11 cellular contexts compared by ENCODE assay signal in the genomic region with DNA sequence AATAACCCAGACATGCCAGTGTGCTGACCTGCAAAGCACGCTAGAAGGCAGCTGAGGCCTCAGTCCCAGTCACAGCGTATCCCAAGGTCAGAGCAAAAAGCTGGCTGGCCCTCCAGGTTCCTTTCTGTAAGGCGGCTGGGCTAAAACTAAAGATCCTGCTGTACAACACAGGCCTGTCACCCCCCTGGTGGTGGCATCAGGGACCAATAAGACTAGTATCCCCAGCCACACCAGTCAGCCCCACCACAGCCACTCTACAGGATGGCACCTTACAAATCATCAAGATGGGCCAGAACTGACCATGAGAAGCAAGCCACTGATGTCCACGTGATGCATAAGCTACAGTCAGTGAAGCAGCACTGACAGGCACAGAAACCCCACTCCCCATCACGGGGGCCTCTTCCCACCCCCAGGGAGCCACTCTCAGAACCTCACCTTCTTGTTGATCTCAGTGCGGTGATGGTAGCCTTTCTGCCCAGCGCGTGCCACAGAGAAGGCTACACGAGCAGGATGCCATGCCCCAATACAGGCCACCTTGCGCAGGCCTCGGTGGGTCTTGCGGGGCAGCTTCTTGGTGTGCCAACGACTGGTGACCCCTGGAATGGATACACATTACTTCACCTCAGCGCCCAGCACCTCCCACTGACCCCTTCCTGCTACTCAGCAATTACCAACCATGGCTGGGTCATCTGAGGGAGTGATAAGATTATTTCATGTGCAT. TPM values are rescaled to one million over a fixed set of nuclear protein-coding genes. Genes with fewer than 3 reads are reported as not detected.
DNase-seq lines count a peak whose midpoint lies in the region; ATAC-seq, FAIRE-seq and TF ChIP-seq lines count a peak whose summit lies in the region.
"Had no signal": no experiment of that assay in that cellular context is flagged by ENCODE, and none has a peak within 500 bp of the region (broad histone marks: within the 10 kb centered on the region; RNA-seq: fewer than 3 reads in every experiment).

No MANE protein-coding gene starts in this region.

- H3K9me3 ChIP-seq in cardiac muscle cell (ENCODE audit: low read depth): no peaks in the 10 kb centered on the region
- no peaks in the 10 kb centered on the region for H3K9me3 ChIP-seq in kidney (ENCODE audit: control insufficient read depth in 1 of 2, low read length in 2 of 2)
- H3K9me3 ChIP-seq in small intestine (ENCODE audit: control insufficient read depth, low read depth): no peaks in the 10 kb centered on the region

- H3K4me1 ChIP-seq in cardiac muscle cell (ENCODE audit: low read depth) (peaks cover 15% of the 10 kb centered on the region), kidney (ENCODE audit: control insufficient read depth in 1 of 2, insufficient read depth in 1 of 2, low read depth in 1 of 2, low read length in 2 of 2) (peaks cover 20 to 37% of the 10 kb centered on the region in 2 donors), small intestine (ENCODE audit: control insufficient read depth in 2 of 2, insufficient read depth in 1 of 2, low read depth in 1 of 2, low read length in 1 of 2) (peaks cover 0 to 2% of the 10 kb centered on the region in 2 donors)

- H3K27me3 ChIP-seq in cardiac muscle cell (no peaks in the 10 kb centered on the region), small intestine (ENCODE audit: control insufficient read depth in 2 of 2, insufficient read depth in 2 of 2, low read length in 2 of 2) (no peaks in the 10 kb centered on the region)

- FAIRE-seq in urothelium cell line (lab: Jason Lieb, UNC) (peak; percentile 50), kidney (lab: Jason Lieb, UNC) (no peak), small intestine (lab: Jason Lieb, UNC) (no peak)

- DNase-seq in Right ventricle myocardium superior (no peak), left cardiac atrium (no peak), cardiac muscle cell (ENCODE audit: low read depth in 1 of 2, low spot score in 1 of 2) (no peak), urothelium cell line (ENCODE audit: low spot score) (no peak), kidney (no peak), small intestine (no peak)
- DNase-seq in NK-92 treated with Interleukin-12 subunit alpha and Interleukin-12 subunit beta, amount 100 ng/mL, for 24 hours (lab: John Stamatoyannopoulos, UW): no peak
- DNase-seq: activated CD4-positive, alpha-beta T cell treated with anti-CD3 and anti-CD28 coated beads, Interleukin-2, amount 50 U/mL, for 1 hour; NCI-H2171; stimulated activated CD4-positive, alpha-beta T cell treated with anti-CD3 and anti-CD28 coated beads, Interleukin-2, amount 100 ng/mL, for 48 hours had no signal

- 84 to 87% (median 85%) methylated on average over 14 of the region's 14 CpGs for WGBS in small intestine, 3 donors

- intact Hi-C loops in Right ventricle myocardium superior (cut with DNase I): loop anchor here (5.0 kb wide), 1 partner anchor 77 kb away; no protein-coding TSS in a partner anchor
- intact Hi-C loops in left cardiac atrium (cut with DNase I): loop anchor here (5.0 to 10.0 kb wide), 2 partner anchors 82 to 210 kb away; a partner anchor contains a TSS
- intact Hi-C loops in kidney (cut with DNase I): loop anchor here (5.0 kb wide), 1 partner anchor 147 kb away; no protein-coding TSS in a partner anchor

- H3K36me3 ChIP-seq in cardiac muscle cell: peaks cover 61% of the 10 kb centered on the region
- H3K36me3 ChIP-seq in kidney (ENCODE audit: control insufficient read depth in 1 of 2, insufficient read depth in 2 of 2, low read length in 2 of 2): peaks cover 48 to 70% of the 10 kb centered on the region in 2 donors
- H3K36me3 ChIP-seq in small intestine (ENCODE audit: control insufficient read depth in 2 of 2, insufficient read depth in 2 of 2, low read length in 2 of 2): peaks cover 24 to 28% of the 10 kb centered on the region in 2 donors

- no peak overlapping the region for H3K4me3 ChIP-seq in WI38 (ENCODE audit: low read depth, low read length)
- H3K4me3 ChIP-seq in cardiac muscle cell: no peak overlapping the region
- H3K4me3 ChIP-seq in kidney (ENCODE audit: low read length in 2 of 2): no peak overlapping the region
- H3K4me3 ChIP-seq in small intestine (ENCODE audit: low read depth in 1 of 2, low read length in 2 of 2): no peak overlapping the region

- no peak overlapping the region for H3K9ac ChIP-seq in kidney (ENCODE audit: low read length in 2 of 2)

- H3K27ac ChIP-seq in cardiac muscle cell (peak overlapping the region; percentile 49), kidney (ENCODE audit: low read depth in 2 of 2, low read length in 2 of 2) (no peak overlapping the region), small intestine (ENCODE audit: low read depth in 1 of 2, low read length in 1 of 2) (no peak overlapping the region)

- TF ChIP-seq CTCF in WI38 (IDR thresholded peaks at IDR 0.05; ENCODE audit: low read depth, low read length): peak; percentile 18; the same call in 1 of the 2 replicates
- peak; percentile 19 for TF ChIP-seq CTCF in cardiac muscle cell (IDR thresholded peaks at IDR 0.05; ENCODE audit: low read depth, low read length)
- TF ChIP-seq CTCF in kidney (IDR thresholded peaks at IDR 0.05; ENCODE audit: borderline replicate concordance, extremely low read depth, insufficient read depth): no peak

- ATAC-seq in Right ventricle myocardium superior (ENCODE audit: poor library complexity) (peak; percentile 7), left cardiac atrium (no peak)

RNA-seq across cellular contexts. Expression of a gene that starts 5.0 kb away (rescaled TPM):
- total RNA-seq in Right ventricle myocardium superior (300 TPM), left cardiac atrium (1,000 to 10,000 TPM in 1 of 2 donors, 100 to 1,000 TPM in 1; 796 to 1,078 TPM), cardiac muscle cell (2,304 and 2,959 TPM in 2 replicates), kidney (1,862 TPM)
- polyA plus RNA-seq in cardiac muscle cell (1,107 and 1,423 TPM in 2 replicates), kidney (ENCODE audit: insufficient read depth, low read depth, low replicate concordance) (2,443 TPM), small intestine (1,000 to 10,000 TPM; 1,757 to 4,298 (median 3,624) TPM)

RNA-seq across cellular contexts. Expression of a gene that starts 35.4 kb away (rescaled TPM):
- 32.2 TPM for total RNA-seq in Right ventricle myocardium superior
- 10 to 100 TPM; 48.3 to 60.8 TPM for total RNA-seq in left cardiac atrium
- total RNA-seq in cardiac muscle cell: 40.7 and 61.8 TPM in 2 replicates
- 81.9 and 112 TPM in 2 replicates for polyA plus RNA-seq in cardiac muscle cell
- total RNA-seq in kidney: 21.5 TPM
- polyA plus RNA-seq in kidney (ENCODE audit: insufficient read depth, low read depth, low replicate concordance): 43.0 TPM
- polyA plus RNA-seq in small intestine: 10 to 100 TPM in 1 of 3 donors, 1 to 10 TPM in 1, not detected in 1; 1.4 to 10.7 TPM
